ENCODE assay signal across 8 cellular contexts in genomic region chr1:229059671-229060079, GRCh38.
DNase-seq lines count a peak whose midpoint lies in the region; ATAC-seq and TF ChIP-seq lines count a peak whose summit lies in the region.

No MANE protein-coding gene starts in this region.

- no peaks in the 10 kb centered on the region for H3K27me3 ChIP-seq in subcutaneous abdominal adipose tissue (ENCODE audit: control insufficient read depth in 5 of 5, insufficient read depth in 4 of 5, low read length in 5 of 5)
- no peaks in the 10 kb centered on the region for H3K27me3 ChIP-seq in WERI-Rb-1 (ENCODE audit: insufficient read depth, low read depth, severe bottlenecking)

- no peak for TF ChIP-seq CTCF in LNCaP clone FGC (IDR thresholded peaks at IDR 0.05; ENCODE audit: control insufficient read depth, extremely low read depth, insufficient read depth)
- no peak for TF ChIP-seq CTCF in choroid plexus epithelial cell (conservative IDR thresholded peaks at IDR 0.05; ENCODE audit: low read depth, low read length)
- TF ChIP-seq CTCF in GM13976 (IDR thresholded peaks at IDR 0.05; ENCODE audit: borderline replicate concordance, control extremely low read depth, extremely low read depth, insufficient read depth, missing control alignments): no peak
- no peak for TF ChIP-seq CTCF in WERI-Rb-1 (IDR thresholded peaks at IDR 0.05; ENCODE audit: low read depth, low read length)

- no peak overlapping the region for H3K9ac ChIP-seq in subcutaneous abdominal adipose tissue (ENCODE audit: low read length in 5 of 5)

- peak overlapping the region; percentile 10 for H3K27ac ChIP-seq in subcutaneous abdominal adipose tissue (ENCODE audit: low read depth, low read length)
- no peak overlapping the region for H3K27ac ChIP-seq in WERI-Rb-1

- in situ Hi-C loops in GM13976 (cut with MboI; ENCODE audit: low sequenced_read_pairs, unreplicated experiment): no loop called here

- H3K36me3 ChIP-seq in subcutaneous abdominal adipose tissue (ENCODE audit: control insufficient read depth in 5 of 5, insufficient read depth in 5 of 5, low read length in 5 of 5) (no peaks in the 10 kb centered on the region), WERI-Rb-1 (no peaks in the 10 kb centered on the region)

- H3K4me3 ChIP-seq in LNCaP clone FGC (ENCODE audit: low read depth, low read length) (no peak overlapping the region), choroid plexus epithelial cell (ENCODE audit: low read depth, low read length) (no peak overlapping the region), subcutaneous abdominal adipose tissue (ENCODE audit: low read depth in 1 of 5, low read length in 5 of 5) (peak overlapping the region in 1 of 5 donors; percentile 17), WERI-Rb-1 (ENCODE audit: low read depth, low read length) (no peak overlapping the region)

- H3K4me1 ChIP-seq in subcutaneous abdominal adipose tissue (ENCODE audit: control insufficient read depth in 5 of 5, insufficient read depth in 5 of 5, low read length in 5 of 5): peaks cover 4 to 43% (median 25%) of the 10 kb centered on the region in 5 donors

- no peak for ATAC-seq in HG03442 (IDR thresholded peaks at IDR 0.05; ENCODE audit: unreplicated experiment)

- DNase-seq in LNCaP clone FGC (ENCODE audit: low read depth) (peak; percentile 79), choroid plexus epithelial cell (ENCODE audit: low read depth) (peak; percentile 53), lung microvascular endothelial cell (ENCODE audit: low read depth in 2 of 2) (peak; percentile 47 to 93), GM13976 (ENCODE audit: low spot score) (no peak), WERI-Rb-1 (no peak), HCEC 1CT (no peak)

- H3K9me3 ChIP-seq in subcutaneous abdominal adipose tissue (ENCODE audit: control insufficient read depth in 5 of 5, low read length in 5 of 5) (no peaks in the 10 kb centered on the region), WERI-Rb-1 (ENCODE audit: severe bottlenecking) (no peaks in the 10 kb centered on the region)

Comparison
In these comparisons a context has a peak if more than half of its experiments do, and no peak if none do; other contexts are left out.
1. DNase-seq: peak in LNCaP clone FGC (single experiment), choroid plexus epithelial cell (single experiment) and lung microvascular endothelial cell (2 of 2); none in GM13976 (single experiment), WERI-Rb-1 (single experiment) and HCEC 1CT (single experiment).